8 cellular contexts compared by ENCODE assay signal in the genomic region with DNA sequence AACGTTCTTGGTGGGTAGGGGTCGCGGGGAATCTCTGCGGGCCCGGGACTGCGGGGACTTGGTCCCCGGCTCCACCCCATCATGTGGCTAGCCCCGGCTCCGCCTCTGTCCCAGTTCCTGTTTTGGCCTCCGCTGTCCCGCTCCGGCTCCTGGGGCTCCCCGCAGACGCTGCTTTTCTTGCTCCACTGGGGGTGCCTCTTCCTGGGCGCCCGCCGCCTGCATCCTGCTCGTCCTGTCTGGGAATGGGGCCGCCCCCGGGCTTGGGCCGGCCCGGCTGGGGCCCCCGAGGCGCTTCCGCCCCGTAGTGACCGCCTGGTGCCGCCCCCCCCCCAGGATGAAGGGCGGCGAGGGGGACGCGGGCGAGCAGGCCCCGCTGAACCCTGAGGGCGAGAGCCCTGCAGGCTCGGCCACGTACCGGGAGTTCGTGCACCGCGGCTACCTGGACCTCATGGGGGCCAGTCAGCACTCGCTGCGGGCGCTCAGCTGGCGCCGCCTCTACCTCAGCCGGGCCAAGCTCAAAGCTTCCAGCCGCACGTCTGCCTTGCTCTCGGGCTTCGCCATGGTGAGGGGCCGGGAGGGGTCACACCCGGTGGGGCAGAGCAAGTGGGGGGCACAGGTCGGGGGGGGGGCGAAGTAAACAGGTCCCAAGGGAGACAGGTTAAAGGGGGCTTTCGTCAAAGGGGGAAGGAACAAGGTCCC. TPM values are rescaled to one million over a fixed set of nuclear protein-coding genes. Genes with fewer than 3 reads are reported as not detected.
A peak's percentile ranks its signal among the peaks of the same experiment; 100 is the strongest.
DNase-seq lines count a peak whose midpoint lies in the region; ATAC-seq and TF ChIP-seq lines count a peak whose summit lies in the region.

A gene (plus strand): TSS at position 113 of the 699 bp plus-strand sequence. CDS start 222 bp downstream, at position 335.

- no peaks in the 10 kb centered on the region for H3K9me3 Mint-ChIP-seq in activated T-helper 2 cell treated with anti-CD3 and anti-CD28 coated beads, Interferon-gamma antibody, Interleukin-2, Interleukin-4, amounts not matched to agents 10 μg/mL and 5 μg/mL and 100 μg/mL, durations not matched to agents 14 hours and 24 hours and 36 hours
- H3K9me3 Mint-ChIP-seq in natural killer cell = no peaks in the 10 kb centered on the region

- peak within 1 kb of the TSS; percentile 93 for H3K27ac ChIP-seq in urinary bladder (ENCODE audit: low read depth)

- peaks cover 2% of the 10 kb centered on the region for H3K4me1 ChIP-seq in urinary bladder (ENCODE audit: insufficient read depth)

- peak; percentile 73 for DNase-seq in ACHN
- DNase-seq in NOMO-1 (lab: John Stamatoyannopoulos, UW; ENCODE audit: unreplicated experiment in 2 of 2) = peak; percentile 81 to 82
- peak; percentile 43 for DNase-seq in activated T-helper 2 cell treated with anti-CD3 and anti-CD28 coated beads, Interferon-gamma antibody, Interleukin-2, Interleukin-4, amounts not matched to agents 10 μg/mL and 5 μg/mL and 100 μg/mL, durations not matched to agents 14 hours and 24 hours and 36 hours (ENCODE audit: low spot score)
- peak; percentile 65 to 88 for DNase-seq in foreskin fibroblast
- no peak for DNase-seq in natural killer cell

- H3K36me3 Mint-ChIP-seq in activated T-helper 2 cell treated with anti-CD3 and anti-CD28 coated beads, Interferon-gamma antibody, Interleukin-2, Interleukin-4, amounts not matched to agents 10 μg/mL and 5 μg/mL and 100 μg/mL, durations not matched to agents 14 hours and 24 hours and 36 hours (ENCODE audit: low read depth) = peaks cover 22% of the 10 kb centered on the region
- no peaks in the 10 kb centered on the region for H3K36me3 Mint-ChIP-seq in natural killer cell

- H3K27me3 Mint-ChIP-seq in activated T-helper 2 cell treated with anti-CD3 and anti-CD28 coated beads, Interferon-gamma antibody, Interleukin-2, Interleukin-4, amounts not matched to agents 10 μg/mL and 5 μg/mL and 100 μg/mL, durations not matched to agents 14 hours and 24 hours and 36 hours (ENCODE audit: low read depth) = no peaks in the 10 kb centered on the region
- H3K27me3 Mint-ChIP-seq in natural killer cell (ENCODE audit: low read depth in 2 of 2) = no peaks in the 10 kb centered on the region

- in situ Hi-C loops in ACHN (cut with HindIII; ENCODE audit: low pct_ligation_motif_present, low pct_unique_long_range_greater_than_20kb, low sequenced_read_pairs) = no loop called here

- no peaks in the 10 kb centered on the region for H3K36me3 ChIP-seq in urinary bladder (ENCODE audit: insufficient read depth)

- H3K27ac Mint-ChIP-seq in activated T-helper 2 cell treated with anti-CD3 and anti-CD28 coated beads, Interferon-gamma antibody, Interleukin-2, Interleukin-4, amounts not matched to agents 10 μg/mL and 5 μg/mL and 100 μg/mL, durations not matched to agents 14 hours and 24 hours and 36 hours = peak within 1 kb of the TSS; percentile 80
- peak within 1 kb of the TSS; percentile 60 to 88 for H3K27ac Mint-ChIP-seq in natural killer cell

- no peak for TF ChIP-seq CTCF in foreskin fibroblast (IDR thresholded peaks at IDR 0.05; ENCODE audit: low read depth, low read length)
- TF ChIP-seq CTCF in natural killer cell (IDR thresholded peaks at IDR 0.05) = no peak

- peaks cover 12% of the 10 kb centered on the region for H3K4me1 Mint-ChIP-seq in activated T-helper 2 cell treated with anti-CD3 and anti-CD28 coated beads, Interferon-gamma antibody, Interleukin-2, Interleukin-4, amounts not matched to agents 10 μg/mL and 5 μg/mL and 100 μg/mL, durations not matched to agents 14 hours and 24 hours and 36 hours (ENCODE audit: low read depth)
- peaks cover 10 to 34% of the 10 kb centered on the region in 2 donors for H3K4me1 Mint-ChIP-seq in natural killer cell

- H3K4me3 ChIP-seq in foreskin fibroblast (ENCODE audit: low read depth in 1 of 2, low read length in 2 of 2) (peak within 1 kb of the TSS; percentile 64 to 94), urinary bladder (ENCODE audit: low read depth, low read length) (peak within 1 kb of the TSS; percentile 96)

- ATAC-seq in GM18502 (IDR thresholded peaks at IDR 0.05; ENCODE audit: poor library complexity, unreplicated experiment) = peak; percentile 70
- ATAC-seq in HG02870 (IDR thresholded peaks at IDR 0.05; ENCODE audit: unreplicated experiment) = peak; percentile 59
- peak; percentile 63 to 77 (median 67) for ATAC-seq in natural killer cell

- WGBS in urinary bladder = 1% methylated on average over 56 of the region's 56 CpGs

- peak within 1 kb of the TSS; percentile 87 for H3K4me3 Mint-ChIP-seq in activated T-helper 2 cell treated with anti-CD3 and anti-CD28 coated beads, Interferon-gamma antibody, Interleukin-2, Interleukin-4, amounts not matched to agents 10 μg/mL and 5 μg/mL and 100 μg/mL, durations not matched to agents 14 hours and 24 hours and 36 hours (ENCODE audit: low read depth)
- peak within 1 kb of the TSS; percentile 92 for H3K4me3 Mint-ChIP-seq in natural killer cell

- intact Hi-C loops in activated T-helper 2 cell treated with anti-CD3 and anti-CD28 coated beads, Interferon-gamma antibody, Interleukin-2, Interleukin-4, amounts not matched to agents 10 μg/mL and 5 μg/mL and 100 μg/mL, durations not matched to agents 14 hours and 24 hours and 36 hours (cut with micrococcal nuclease) = no loop called here
- intact Hi-C loops in natural killer cell (cut with micrococcal nuclease) = no loop called here

RNA-seq across cellular contexts. Expression of the gene that starts here (rescaled TPM):
- 14.2 and 17.4 TPM in 2 replicates for total RNA-seq in activated T-helper 2 cell treated with anti-CD3 and anti-CD28 coated beads, Interferon-gamma antibody, Interleukin-2, Interleukin-4, amounts not matched to agents 10 μg/mL and 5 μg/mL and 100 μg/mL, durations not matched to agents 14 hours and 24 hours and 36 hours
- 10 to 100 TPM; 10.8 to 19.8 (median 12.8) TPM for total RNA-seq in natural killer cell
- total RNA-seq in urinary bladder = 16.7 TPM
- polyA plus RNA-seq in urinary bladder = 39.7 TPM
